In the genomic region with DNA sequence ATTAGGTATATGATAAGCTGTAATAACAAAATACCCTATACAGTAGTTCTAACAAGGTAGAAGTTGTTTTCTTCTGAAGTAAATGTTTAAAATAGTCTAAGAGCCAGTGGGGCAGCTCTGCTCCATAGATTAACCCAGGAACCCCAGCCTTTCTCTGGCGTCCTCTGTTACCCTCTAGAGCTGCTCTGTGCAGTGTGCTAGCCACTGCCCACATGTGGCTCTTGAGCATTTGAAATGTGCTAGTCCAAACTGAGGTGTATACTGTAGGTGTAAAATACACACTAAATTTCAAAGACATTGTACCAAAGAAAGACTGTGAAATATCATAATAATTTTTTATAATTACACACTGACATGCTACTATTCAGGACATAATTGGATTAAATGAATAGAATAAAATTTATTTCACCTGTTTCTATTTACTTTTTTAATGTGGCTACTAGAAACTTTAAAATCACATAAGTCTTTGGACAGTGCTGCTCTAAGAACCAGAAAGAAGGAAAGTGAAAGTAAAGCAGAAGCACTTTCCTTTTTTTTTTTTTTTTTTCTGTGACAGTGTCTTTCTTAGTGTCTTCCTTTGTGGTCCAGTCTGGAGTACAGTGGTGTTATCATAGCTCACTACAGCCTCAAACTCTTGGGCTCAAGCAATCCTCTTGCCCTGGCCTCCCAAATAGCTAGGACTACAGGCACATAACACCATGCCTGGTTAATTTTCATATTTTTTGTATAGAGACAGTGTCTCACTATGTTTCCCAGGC, we compare ENCODE assay signal across 10 cellular contexts. TPM values are rescaled to one million over a fixed set of nuclear protein-coding genes. Genes with fewer than 3 reads are reported as not detected.
DNase-seq lines count a peak whose midpoint lies in the region; ATAC-seq, FAIRE-seq and TF ChIP-seq lines count a peak whose summit lies in the region.
"Had no signal": no experiment of that assay in that cellular context is flagged by ENCODE, and none has a peak within 500 bp of the region (broad histone marks: within the 10 kb centered on the region; RNA-seq: fewer than 3 reads in every experiment).

No MANE protein-coding gene starts in this region.

- H3K27ac ChIP-seq in K562 (ENCODE audit: extremely low read depth, low read depth, low read length): 0 out of 3 replicates have a peak overlapping the region, but pooled peaks have one; percentile 5
- peak overlapping the region; percentile 38 for H3K27ac ChIP-seq in rectal smooth muscle tissue (ENCODE audit: low read depth, low read length)

- peak overlapping the region; percentile 41; the same call in 1 of the 2 replicates for H2AFZ ChIP-seq in K562 (ENCODE audit: low read depth, low read length)

- H3K27me3 ChIP-seq in K562 (ENCODE audit: control insufficient read depth in 2 of 2, insufficient read depth in 2 of 2, low read length in 2 of 2) (no peaks in the 10 kb centered on the region), rectal smooth muscle tissue (ENCODE audit: control insufficient read depth, insufficient read depth, low read length) (no peaks in the 10 kb centered on the region)

- DNase-seq in GM10248 (ENCODE audit: extremely low spot score): peak; percentile 27
- DNase-seq in K562 (ENCODE audit: extremely low read depth in 1 of 4, low spot score in 3 of 4): no peak
- DNase-seq in D341Med (ENCODE audit: low spot score): no peak
- DNase-seq: right cardiac atrium had no signal

- no peak overlapping the region for H3K9ac ChIP-seq in K562 (ENCODE audit: insufficient read depth in 1 of 2, low read depth in 2 of 2, low read length in 2 of 2)
- no peak overlapping the region for H3K9ac ChIP-seq in rectal smooth muscle tissue (ENCODE audit: low read length)

- H3K4me3 ChIP-seq in K562: no peak overlapping the region
- H3K4me3 ChIP-seq in rectal smooth muscle tissue (ENCODE audit: low read length): peak overlapping the region; percentile 26

- H3K4me1 ChIP-seq in K562 (replicated peaks in 1 of 2; ENCODE audit: control insufficient read depth in 2 of 2, insufficient read depth in 2 of 2, low read length in 2 of 2) (peaks cover 19 to 48% of the 10 kb centered on the region in 2 experiments), rectal smooth muscle tissue (ENCODE audit: control insufficient read depth, insufficient read depth, low read length) (peaks cover 10% of the 10 kb centered on the region)

- no TSS peak for BruUV-seq in K562 (replicated peaks; lab: Mats Ljungman, UMichigan)

- in situ Hi-C loops in K562 (cut with MboI): no loop called here

- ATAC-seq in HG02852 (IDR thresholded peaks at IDR 0.05; ENCODE audit: unreplicated experiment): peak; percentile 80
- peak; percentile 50 for ATAC-seq in K562
- no peak for ATAC-seq in GM21737 (IDR thresholded peaks at IDR 0.05; ENCODE audit: unreplicated experiment)
- no peak for ATAC-seq in GM21825 (IDR thresholded peaks at IDR 0.05; ENCODE audit: unreplicated experiment)
- ATAC-seq in GM19397 (IDR thresholded peaks at IDR 0.05; ENCODE audit: unreplicated experiment): no peak

- peaks cover 11% of the 10 kb centered on the region for H3K36me3 ChIP-seq in K562 (ENCODE audit: control insufficient read depth, insufficient read depth, low read length)
- no peaks in the 10 kb centered on the region for H3K36me3 ChIP-seq in rectal smooth muscle tissue (ENCODE audit: control insufficient read depth, insufficient read depth, low read length)

- peaks cover 27% of the 10 kb centered on the region; the same call in 2 of the 3 replicates for H3K79me2 ChIP-seq in K562 (ENCODE audit: control insufficient read depth, insufficient read depth, low read length)

- TF ChIP-seq RAD21 in K562 (CRISPR knock-in tag; conservative IDR thresholded peaks at IDR 0.05 in 1 of 2, IDR thresholded peaks at IDR 0.05 in 1 of 2): no peak

- CTCF ChIA-PET in GM10248 (lab: Yijun Ruan, JAX): interaction anchor here (0.9 to 2.6 kb wide), 4 partner anchors 10 to 172 kb away, joined by 3 to 13 read pairs (median 3); no protein-coding TSS in a partner anchor
- CTCF ChIA-PET in K562 (lab: Yijun Ruan, JAX; ENCODE audit: low intra/inter-chr PET ratio): no interaction called here

- POLR2A ChIA-PET in GM10248 (lab: Yijun Ruan, JAX) (no interaction called here), K562 (lab: Yijun Ruan, JAX) (interaction anchor here (0.6 to 2.0 kb wide), 5 partner anchors 9 to 234 kb away, joined by 3 to 6 read pairs (median 4); a partner anchor contains a TSS)

- H3K9me1 ChIP-seq in K562 (ENCODE audit: control insufficient read depth, insufficient read depth, low read length): no peaks in the 10 kb centered on the region

- 63% methylated on average over 1 of the region's 1 CpG for WGBS in K562 (ENCODE audit: insufficient coverage, low coverage, missing lambda C conversion rate)

- no peak for TF ChIP-seq CTCF in GM10248 (IDR thresholded peaks at IDR 0.05; ENCODE audit: control extremely low read depth, extremely low read depth, low read depth, missing control alignments)
- no peak for TF ChIP-seq CTCF in K562 (IDR thresholded peaks at IDR 0.05 in 2 of 3, conservative IDR thresholded peaks at IDR 0.05 in 1 of 3; ENCODE audit: insufficient read depth in 2 of 3, low read depth in 1 of 3, low read length in 3 of 3)

- no peaks in the 10 kb centered on the region for H4K20me1 ChIP-seq in K562 (replicated peaks; ENCODE audit: control insufficient read depth, insufficient read depth, low read length)

- intact Hi-C loops in K562 (cut with micrococcal nuclease): loop anchor here (5.0 kb wide), 1 partner anchor 222 kb away; a partner anchor contains a TSS

- H3K9me3 ChIP-seq in K562 (replicated peaks; ENCODE audit: control insufficient read depth, insufficient read depth, low read depth, low read length): no peaks in the 10 kb centered on the region

- H3K4me2 ChIP-seq in K562 (ENCODE audit: insufficient read depth, low read length): peak overlapping the region; percentile 6; the same call in 1 of the 2 replicates

- FAIRE-seq in K562 (lab: Jason Lieb, UNC): no peak
- FAIRE-seq: H1 had no signal

- no peak for TF ChIP-seq POLR2A in K562 (conservative IDR thresholded peaks at IDR 0.05)

- no peak for TF ChIP-seq EP300 in K562 (IDR thresholded peaks at IDR 0.05; ENCODE audit: low read length)

TF ChIP-seq in K562, 482 proteins besides CTCF, POLR2A, EP300 and RAD21 (continues in another document):
- TF ChIP-seq CHD1 (IDR thresholded peaks at IDR 0.05; ENCODE audit: low read length) (no peak), NCOA6 (IDR thresholded peaks at IDR 0.05) (no peak), ZNF384 (IDR thresholded peaks at IDR 0.05; ENCODE audit: low read depth, low read length) (peak; percentile 94), YY1 (IDR thresholded peaks at IDR 0.05; ENCODE audit: borderline replicate concordance in 1 of 3, control insufficient read depth in 1 of 3, extremely low read depth in 1 of 3, insufficient read depth in 3 of 3, insufficient read length in 1 of 3, insufficient replicate concordance in 2 of 3, low read depth in 1 of 3, low read length in 2 of 3) (no peak)
- TF ChIP-seq, protein P1, sequence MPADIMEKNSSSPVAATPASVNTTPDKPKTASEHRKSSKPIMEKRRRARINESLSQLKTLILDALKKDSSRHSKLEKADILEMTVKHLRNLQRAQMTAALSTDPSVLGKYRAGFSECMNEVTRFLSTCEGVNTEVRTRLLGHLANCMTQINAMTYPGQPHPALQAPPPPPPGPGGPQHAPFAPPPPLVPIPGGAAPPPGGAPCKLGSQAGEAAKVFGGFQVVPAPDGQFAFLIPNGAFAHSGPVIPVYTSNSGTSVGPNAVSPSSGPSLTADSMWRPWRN (IDR thresholded peaks at IDR 0.05; ENCODE audit: low read depth): no peak

RNA-seq across cellular contexts. Expression of a gene that starts 39.3 kb away (rescaled TPM):
- total RNA-seq in K562 (2011; cell fraction: chromatin; rRNA removed; ENCODE audit: low replicate concordance): 38.2 and 39.6 TPM in 2 replicates
- total RNA-seq in K562 (2011; cell fraction: nucleolus; rRNA removed): 12.7 and 17.1 TPM in 2 replicates
- 23.8 and 35.0 TPM in 2 replicates for total RNA-seq in K562 (2011; cell fraction: nucleoplasm; rRNA removed)
- total RNA-seq in K562 (2014; rRNA removed) (26.2 and 28.7 TPM in 2 replicates), K562 (2014; rRNA removed; fragmentation: Illumina TruSeq; extraction: Trizol) (36.6 and 41.5 TPM in 2 replicates), K562 (2015; rRNA removed; fragmentation: Illumina TruSeq; extraction: Trizol) (24.9 and 26.9 TPM in 2 replicates), K562 (2021) (52.4 and 58.6 TPM in 2 replicates)
- polyA plus RNA-seq in K562 (2011; rRNA removed) (21.1 and 34.8 TPM in 2 replicates), K562 (2014; fragmentation: Illumina TruSeq; extraction: Trizol) (44.7 and 45.1 TPM in 2 replicates), K562 (2014; fragmentation: Nextera tagmentation; extraction: Ambion mirVana) (10 to 100 TPM; 11.3 to 12.6 TPM), K562 (2014; rRNA removed) (25.8 and 82.5 TPM in 2 replicates)
- polyA plus RNA-seq in K562 (2011; cell fraction: cytosol; rRNA removed): 16.5 and 29.9 TPM in 2 replicates
- polyA plus RNA-seq in K562 (2011; cell fraction: nucleus; rRNA removed): 10.9 and 24.1 TPM in 2 replicates
- polyA plus RNA-seq in K562 (2012): 17.2 and 23.2 TPM in 2 replicates
- polyA minus RNA-seq in K562 (2011; rRNA and poly(A)+ RNA removed): 86.8 and 125 TPM in 2 replicates
- polyA minus RNA-seq in K562 (2011; cell fraction: cytosol; rRNA and poly(A)+ RNA removed): 23.6 and 23.8 TPM in 2 replicates
- polyA minus RNA-seq in K562 (2011; cell fraction: nucleus; rRNA and poly(A)+ RNA removed): 8.6 and 11.3 TPM in 2 replicates

Comparison
In these comparisons a context has a peak if more than half of its experiments do, and no peak if none do; other contexts are left out.
1. ATAC-seq: peak in HG02852 (single experiment) and K562 (single experiment); none in GM21737 (single experiment), GM21825 (single experiment) and GM19397 (single experiment).